11 cellular contexts compared by ENCODE assay signal in the genomic region with DNA sequence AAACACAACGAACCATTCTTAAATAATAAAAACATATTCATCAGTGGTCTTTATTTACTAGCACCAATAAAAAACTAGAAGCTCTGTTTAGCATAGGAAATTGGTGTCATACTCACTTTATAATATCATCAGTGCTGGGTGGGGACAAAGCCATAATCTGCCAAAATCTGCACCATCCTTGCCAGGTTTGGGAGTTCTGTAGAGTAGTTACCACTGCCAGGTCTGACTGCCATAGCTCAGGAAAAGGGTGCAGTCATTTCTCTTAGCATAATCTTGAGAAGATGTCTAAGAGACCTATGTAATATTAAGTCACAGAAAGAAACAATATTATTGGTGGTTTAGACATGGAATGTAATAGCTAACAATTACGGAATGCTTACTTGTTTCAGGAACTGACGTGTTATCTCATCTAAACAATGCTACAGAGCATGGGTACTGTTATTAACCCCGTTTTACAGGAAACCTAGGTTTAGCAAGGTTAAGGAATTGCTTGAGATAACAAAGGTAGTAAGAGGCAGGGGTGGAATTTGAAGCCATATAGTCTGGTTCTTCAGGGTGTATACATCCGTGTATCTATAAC. TPM values are rescaled to one million over a fixed set of nuclear protein-coding genes. Genes with fewer than 3 reads are reported as not detected.
DNase-seq lines count a peak whose midpoint lies in the region; ATAC-seq and TF ChIP-seq lines count a peak whose summit lies in the region.
"Had no signal": no experiment of that assay in that cellular context is flagged by ENCODE, and none has a peak within 500 bp of the region (broad histone marks: within the 10 kb centered on the region; RNA-seq: fewer than 3 reads in every experiment).

No MANE protein-coding gene starts in this region.

- H3K4me3 ChIP-seq in fibroblast of villous mesenchyme (ENCODE audit: low read depth, low read length), result no peak overlapping the region
- no peak overlapping the region for H3K4me3 ChIP-seq in upper lobe of right lung

- no peaks in the 10 kb centered on the region for H3K27me3 ChIP-seq in upper lobe of right lung
- H3K27me3 ChIP-seq: Peyer's patch had no signal

- DNase-seq in stimulated activated naive CD8-positive, alpha-beta T cell treated with anti-CD3 and anti-CD28 coated beads, Interleukin-15, Interleukin-2, amounts not matched to agents 100 U/mL and 50 U/mL, for 24 hours, result no peak
- no peak for DNase-seq in activated CD8-positive, alpha-beta T cell treated with anti-CD3 and anti-CD28 coated beads for 36 hours
- DNase-seq in fibroblast of villous mesenchyme (ENCODE audit: low read depth) (peak; percentile 37), upper lobe of right lung (no peak), hypothalamus (lab: John Stamatoyannopoulos, UW) (no peak), NCI-H1092 treated with DMSO at 0.1 percent for 48 hours (lab: John Stamatoyannopoulos, UW) (no peak)
- DNase-seq: DMS53; Peyer's patch; stimulated activated naive CD4-positive, alpha-beta T cell had no signal

- peaks cover 37% of the 10 kb centered on the region for H3K36me3 Mint-ChIP-seq in stimulated activated naive CD8-positive, alpha-beta T cell treated with anti-CD3 and anti-CD28 coated beads, Interleukin-15, Interleukin-2, amounts not matched to agents 100 ng/mL and 50 ng/mL, for 24 hours (ENCODE audit: low read depth)
- peaks cover 30% of the 10 kb centered on the region for H3K36me3 Mint-ChIP-seq in activated CD8-positive, alpha-beta T cell treated with anti-CD3 and anti-CD28 coated beads for 36 hours (ENCODE audit: low read depth)

- H3K4me1 ChIP-seq in upper lobe of right lung, result peaks cover 35% of the 10 kb centered on the region

- H3K27me3 Mint-ChIP-seq in stimulated activated naive CD8-positive, alpha-beta T cell treated with anti-CD3 and anti-CD28 coated beads, Interleukin-15, Interleukin-2, amounts not matched to agents 100 ng/mL and 50 ng/mL, for 24 hours, result no peaks in the 10 kb centered on the region
- no peaks in the 10 kb centered on the region for H3K27me3 Mint-ChIP-seq in activated CD8-positive, alpha-beta T cell treated with anti-CD3 and anti-CD28 coated beads for 36 hours

- intact Hi-C loops in activated CD8-positive, alpha-beta T cell treated with anti-CD3 and anti-CD28 coated beads for 36 hours (cut with micrococcal nuclease), result no loop called here
- intact Hi-C loops in upper lobe of right lung (cut with DNase I), result no loop called here

- peak overlapping the region; percentile 99 for H3K27ac ChIP-seq in upper lobe of right lung

- peaks cover 37% of the 10 kb centered on the region for H3K4me1 Mint-ChIP-seq in stimulated activated naive CD8-positive, alpha-beta T cell treated with anti-CD3 and anti-CD28 coated beads, Interleukin-15, Interleukin-2, amounts not matched to agents 100 ng/mL and 50 ng/mL, for 24 hours (ENCODE audit: low read depth)
- H3K4me1 Mint-ChIP-seq in activated CD8-positive, alpha-beta T cell treated with anti-CD3 and anti-CD28 coated beads for 36 hours (ENCODE audit: low read depth), result peaks cover 32% of the 10 kb centered on the region

- H3K4me3 Mint-ChIP-seq in stimulated activated naive CD8-positive, alpha-beta T cell treated with anti-CD3 and anti-CD28 coated beads, Interleukin-15, Interleukin-2, amounts not matched to agents 100 ng/mL and 50 ng/mL, for 24 hours, result no peak overlapping the region
- peak overlapping the region; percentile 20 for H3K4me3 Mint-ChIP-seq in activated CD8-positive, alpha-beta T cell treated with anti-CD3 and anti-CD28 coated beads for 36 hours

- H3K27ac Mint-ChIP-seq in stimulated activated naive CD8-positive, alpha-beta T cell treated with anti-CD3 and anti-CD28 coated beads, Interleukin-15, Interleukin-2, amounts not matched to agents 100 ng/mL and 50 ng/mL, for 24 hours, result peak overlapping the region; percentile 26
- no peak overlapping the region for H3K27ac Mint-ChIP-seq in activated CD8-positive, alpha-beta T cell treated with anti-CD3 and anti-CD28 coated beads for 36 hours

- no peak for TF ChIP-seq CTCF in activated CD8-positive, alpha-beta T cell treated with anti-CD3 and anti-CD28 coated beads for 36 hours (IDR thresholded peaks at IDR 0.05)
- TF ChIP-seq CTCF in fibroblast of villous mesenchyme (IDR thresholded peaks at IDR 0.05; ENCODE audit: insufficient read depth, low read depth, low read length) (no peak), upper lobe of right lung (IDR thresholded peaks at IDR 0.05) (no peak)

- CTCF ChIA-PET in activated CD8-positive, alpha-beta T cell treated with anti-CD3 and anti-CD28 coated beads for 36 hours (lab: Charles Lee), result interaction anchor here (0.8 kb wide), 1 partner anchor 257 kb away, joined by 3 read pairs; no protein-coding TSS in a partner anchor

- POLR2A ChIA-PET in activated CD8-positive, alpha-beta T cell treated with anti-CD3 and anti-CD28 coated beads for 36 hours (lab: Charles Lee), result no interaction called here

- ATAC-seq in stimulated activated naive CD8-positive, alpha-beta T cell treated with anti-CD3 and anti-CD28 coated beads, Interleukin-15, Interleukin-2, amounts not matched to agents 100 U/mL and 50 U/mL, for 24 hours, result no peak
- ATAC-seq in activated CD8-positive, alpha-beta T cell treated with anti-CD3 and anti-CD28 coated beads for 36 hours, result no peak
- ATAC-seq in upper lobe of right lung (no peak), HG03039 (IDR thresholded peaks at IDR 0.05; ENCODE audit: unreplicated experiment) (no peak)

- H3K9me3 ChIP-seq in upper lobe of right lung, result no peaks in the 10 kb centered on the region
- H3K9me3 ChIP-seq: Peyer's patch had no signal

- no peaks in the 10 kb centered on the region for H3K9me3 Mint-ChIP-seq in stimulated activated naive CD8-positive, alpha-beta T cell treated with anti-CD3 and anti-CD28 coated beads, Interleukin-15, Interleukin-2, amounts not matched to agents 100 ng/mL and 50 ng/mL, for 24 hours
- H3K9me3 Mint-ChIP-seq in activated CD8-positive, alpha-beta T cell treated with anti-CD3 and anti-CD28 coated beads for 36 hours, result no peaks in the 10 kb centered on the region

- peaks cover 9% of the 10 kb centered on the region for H3K36me3 ChIP-seq in upper lobe of right lung
- H3K36me3 ChIP-seq: Peyer's patch had no signal

RNA-seq across cellular contexts. Expression of a gene that starts 1.6 kb away (rescaled TPM):
- total RNA-seq in activated CD8-positive, alpha-beta T cell treated with anti-CD3 and anti-CD28 coated beads for 36 hours, result 10 to 100 TPM; 79.2 to 80.3 TPM
- 80.5 and 158 TPM in 2 replicates for total RNA-seq in fibroblast of villous mesenchyme
- total RNA-seq in upper lobe of right lung, result 83.2 TPM
